ENCODE assay signal across 17 cellular contexts in the genomic region with DNA sequence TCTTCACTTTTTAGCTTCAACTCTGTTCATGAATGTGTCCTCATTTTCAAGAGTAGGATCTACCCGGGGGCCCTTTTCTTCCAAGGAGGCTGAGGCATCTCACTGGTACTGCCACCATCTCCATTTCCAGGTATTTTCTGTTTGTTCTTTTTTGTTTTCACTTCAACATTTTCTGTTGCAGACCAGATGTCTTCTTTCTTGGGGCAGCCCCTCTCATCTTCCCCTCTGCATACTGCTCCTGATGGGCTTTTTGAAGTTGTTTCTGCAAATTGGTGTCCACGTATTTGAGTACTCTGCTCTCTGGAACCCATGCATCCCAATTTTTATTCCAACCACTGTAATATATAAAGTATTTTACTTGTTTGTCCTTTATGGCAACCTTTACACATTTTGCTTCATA.
A peak's percentile ranks its signal among the peaks of the same experiment; 100 is the strongest.
DNase-seq lines count a peak whose midpoint lies in the region; ATAC-seq and TF ChIP-seq lines count a peak whose summit lies in the region.
"Had no signal": no experiment of that assay in that cellular context is flagged by ENCODE, and none has a peak within 500 bp of the region (broad histone marks: within the 10 kb centered on the region; RNA-seq: fewer than 3 reads in every experiment).

No MANE protein-coding gene starts in this region.

- WGBS in heart left ventricle, 4 donors: 97% methylated on average over 2 of the region's 2 CpGs
- WGBS in aorta, 2 donors: 94 to 96% methylated on average over 2 of the region's 2 CpGs

- H3K27me3 Mint-ChIP-seq in endothelial cell (ENCODE audit: unreplicated experiment) (peaks cover 3% of the 10 kb centered on the region), HFFc6 (ENCODE audit: insufficient read depth) (peaks cover 3% of the 10 kb centered on the region; the same call in 1 of the 2 replicates)

- H3K4me1 Mint-ChIP-seq in endothelial cell (ENCODE audit: unreplicated experiment): peaks cover 32% of the 10 kb centered on the region
- H3K4me1 Mint-ChIP-seq in HFFc6 (ENCODE audit: low read depth): peaks cover 47% of the 10 kb centered on the region
- H3K4me1 Mint-ChIP-seq: CD14-positive monocyte; CD4-positive, alpha-beta memory T cell had no signal

- no peaks in the 10 kb centered on the region for H3K27me3 ChIP-seq in cardiac muscle cell
- H3K27me3 ChIP-seq in heart left ventricle: no peaks in the 10 kb centered on the region
- no peaks in the 10 kb centered on the region for H3K27me3 ChIP-seq in skeletal muscle tissue (ENCODE audit: control insufficient read depth in 3 of 3, insufficient read depth in 3 of 3, low read length in 3 of 3)
- no peaks in the 10 kb centered on the region for H3K27me3 ChIP-seq in aorta (ENCODE audit: control insufficient read depth in 1 of 2, insufficient read depth in 2 of 2, low read length in 1 of 2)
- H3K27me3 ChIP-seq: BLaER1 had no signal

- no peak for TF ChIP-seq CTCF in cardiac muscle cell (IDR thresholded peaks at IDR 0.05; ENCODE audit: low read depth, low read length)
- no peak for TF ChIP-seq CTCF in heart left ventricle (IDR thresholded peaks at IDR 0.05)
- no peak for TF ChIP-seq CTCF in endothelial cell (IDR thresholded peaks at IDR 0.05; ENCODE audit: unreplicated experiment)
- no peak for TF ChIP-seq CTCF in HFFc6 (IDR thresholded peaks at IDR 0.05)

- no peak for TF ChIP-seq POLR2A in heart left ventricle (IDR thresholded peaks at IDR 0.05)

- H3K9ac ChIP-seq in skeletal muscle tissue (ENCODE audit: low read depth in 1 of 3, low read length in 3 of 3): no peak overlapping the region
- H3K9ac ChIP-seq: BLaER1 had no signal

- H3K4me3 Mint-ChIP-seq in endothelial cell (ENCODE audit: unreplicated experiment) (peak overlapping the region; percentile 43), HFFc6 (no peak overlapping the region)
- H3K4me3 Mint-ChIP-seq: CD14-positive monocyte had no signal

- H3K9me3 Mint-ChIP-seq in endothelial cell (ENCODE audit: unreplicated experiment) (no peaks in the 10 kb centered on the region), HFFc6 (peaks cover 36% of the 10 kb centered on the region)

- H3K9me3 ChIP-seq in cardiac muscle cell (ENCODE audit: low read depth): no peaks in the 10 kb centered on the region
- peaks cover 0 to 25% (median 0%) of the 10 kb centered on the region in 12 donors for H3K9me3 ChIP-seq in heart left ventricle
- H3K9me3 ChIP-seq in skeletal muscle tissue (ENCODE audit: control insufficient read depth in 3 of 3, low read length in 3 of 3): no peaks in the 10 kb centered on the region
- H3K9me3 ChIP-seq in aorta (ENCODE audit: control insufficient read depth, low read length): no peaks in the 10 kb centered on the region

- H3K4me3 ChIP-seq in cardiac muscle cell (no peak overlapping the region), heart left ventricle (no peak overlapping the region), skeletal muscle tissue (ENCODE audit: low read length in 3 of 3) (no peak overlapping the region), aorta (ENCODE audit: low read length in 2 of 2) (no peak overlapping the region)
- H3K4me3 ChIP-seq: A549, BLaER1 had no signal

- ATAC-seq in heart left ventricle: no peak
- ATAC-seq in aorta (ENCODE audit: low FRiP score): no peak
- ATAC-seq: A549 had no signal

- H3K27ac ChIP-seq in cardiac muscle cell (peak overlapping the region; percentile 76), heart left ventricle (no peak overlapping the region), skeletal muscle tissue (ENCODE audit: low read depth, low read length) (peak overlapping the region; percentile 88), aorta (ENCODE audit: low read depth in 1 of 2, low read length in 2 of 2) (no peak overlapping the region)
- H3K27ac ChIP-seq: 22Rv1, A549, BLaER1 had no signal

- H3K4me1 ChIP-seq in cardiac muscle cell (ENCODE audit: low read depth): peaks cover 16% of the 10 kb centered on the region
- H3K4me1 ChIP-seq in heart left ventricle: peaks cover 0 to 8% (median 0%) of the 10 kb centered on the region in 12 donors
- H3K4me1 ChIP-seq in skeletal muscle tissue (ENCODE audit: control insufficient read depth in 3 of 3, insufficient read depth in 3 of 3, low read length in 3 of 3): peaks cover 4 to 15% (median 4%) of the 10 kb centered on the region in 3 donors
- H3K4me1 ChIP-seq in aorta (ENCODE audit: control insufficient read depth in 1 of 2, insufficient read depth in 2 of 2, low read length in 2 of 2): peaks cover 0 to 3% of the 10 kb centered on the region in 2 donors
- H3K4me1 ChIP-seq: BLaER1 had no signal

- DNase-seq in cardiac muscle cell (ENCODE audit: low read depth in 1 of 2, low spot score in 1 of 2): no peak
- no peak for DNase-seq in heart left ventricle
- DNase-seq in endothelial cell (ENCODE audit: low spot score): no peak
- DNase-seq in HFFc6: no peak
- DNase-seq in aorta: no peak
- no peak for DNase-seq in anterior cingulate cortex (lab: John Stamatoyannopoulos, UW)
- DNase-seq: CD4-positive, alpha-beta memory T cell; DMS153; DMS79; GDM1; GOT3; H7 had no signal

- intact Hi-C loops in heart left ventricle (cut with DNase I) (loop anchor here in 2 of 10 donors (5.0 to 10.0 kb wide), 2 partner anchors 64 to 67 kb away; a partner anchor contains a TSS), aorta (cut with DNase I) (no loop called here)

- H3K36me3 Mint-ChIP-seq in endothelial cell (ENCODE audit: low read depth, unreplicated experiment): peaks cover 60% of the 10 kb centered on the region
- H3K36me3 Mint-ChIP-seq in HFFc6 (ENCODE audit: low read depth): peaks cover 64% of the 10 kb centered on the region
- H3K36me3 Mint-ChIP-seq: CD14-positive monocyte had no signal

- H3K36me3 ChIP-seq in cardiac muscle cell (no peaks in the 10 kb centered on the region), heart left ventricle (peaks cover 0 to 14% (median 2%) of the 10 kb centered on the region in 9 donors), skeletal muscle tissue (ENCODE audit: control insufficient read depth in 3 of 3, insufficient read depth in 3 of 3, low read length in 3 of 3) (peaks cover 0 to 4% (median 0%) of the 10 kb centered on the region in 3 donors), aorta (ENCODE audit: control insufficient read depth in 1 of 2, insufficient read depth in 2 of 2, low read length in 1 of 2) (no peaks in the 10 kb centered on the region)

- H3K27ac Mint-ChIP-seq in endothelial cell (ENCODE audit: unreplicated experiment) (no peak overlapping the region), HFFc6 (no peak overlapping the region)
- H3K27ac Mint-ChIP-seq: CD14-positive monocyte; CD4-positive, alpha-beta memory T cell had no signal

Comparison
In these comparisons a context has a peak if more than half of its experiments do, and no peak if none do; other contexts are left out.
1. H3K27ac ChIP-seq: peak in cardiac muscle cell (single experiment) and skeletal muscle tissue (single experiment); none in heart left ventricle (0 of 12) and aorta (0 of 2).